7 cellular contexts compared by ENCODE assay signal in genomic region chr9:21812945-21813568, GRCh38. TPM values are rescaled to one million over a fixed set of nuclear protein-coding genes. Genes with fewer than 3 reads are reported as not detected.
A peak's percentile ranks its signal among the peaks of the same experiment; 100 is the strongest.
DNase-seq lines count a peak whose midpoint lies in the region; ATAC-seq and TF ChIP-seq lines count a peak whose summit lies in the region.

No MANE protein-coding gene starts in this region.

- no peaks in the 10 kb centered on the region for H3K9me3 Mint-ChIP-seq in WTC11
- no peaks in the 10 kb centered on the region for H3K9me3 Mint-ChIP-seq in central memory CD8-positive, alpha-beta T cell

- H3K4me3 ChIP-seq in HFF-Myc (replicated peaks; ENCODE audit: low read depth, low read length): no peak overlapping the region

- POLR2A ChIA-PET in WTC11 (lab: Charles Lee): no interaction called here

- H3K4me3 Mint-ChIP-seq in WTC11: no peak overlapping the region
- no peak overlapping the region for H3K4me3 Mint-ChIP-seq in central memory CD8-positive, alpha-beta T cell

- ATAC-seq in WTC11 (peak; percentile 75), left lobe of liver (peak; percentile 96)
- peak; percentile 66 for ATAC-seq in central memory CD8-positive, alpha-beta T cell (replicated peaks; ENCODE audit: extremely low read depth, poor library complexity, severe bottlenecking)

- TF ChIP-seq CTCF in GM12874 (IDR thresholded peaks at IDR 0.05; ENCODE audit: insufficient read depth, low read depth, low read length) (peak; percentile 86), HFF-Myc (IDR thresholded peaks at IDR 0.05; ENCODE audit: low read depth, low read length, missing control alignments) (peak; percentile 84), WTC11 (IDR thresholded peaks at IDR 0.05) (peak; percentile 91)

- CTCF ChIA-PET in WTC11 (lab: Charles Lee): interaction anchor here (0.7 to 3.0 kb wide), 16 partner anchors 7 to 431 kb away, joined by 3 to 11 read pairs (median 4); partner anchors contain the start of genes CDKN2B and MTAP

- no peaks in the 10 kb centered on the region for H3K27me3 Mint-ChIP-seq in WTC11 (ENCODE audit: low read depth)
- H3K27me3 Mint-ChIP-seq in central memory CD8-positive, alpha-beta T cell: no peaks in the 10 kb centered on the region

- H3K4me1 Mint-ChIP-seq in WTC11: peaks cover 3% of the 10 kb centered on the region
- H3K4me1 Mint-ChIP-seq in central memory CD8-positive, alpha-beta T cell: no peaks in the 10 kb centered on the region

- no peak overlapping the region for H3K27ac Mint-ChIP-seq in WTC11
- H3K27ac Mint-ChIP-seq in central memory CD8-positive, alpha-beta T cell (ENCODE audit: low read depth): no peak overlapping the region

- DNase-seq in HFF-Myc (ENCODE audit: extremely low read depth, low read depth): peak; percentile 48
- DNase-seq in NCI-H146 treated with DMSO at 0.1 percent for 48 hours (lab: John Stamatoyannopoulos, UW; ENCODE audit: unreplicated experiment): peak; percentile 39
- DNase-seq in WTC11 (ENCODE audit: low spot score): peak; percentile 73
- peak; percentile 49 to 57 for DNase-seq in central memory CD8-positive, alpha-beta T cell (ENCODE audit: low spot score in 2 of 2)
- DNase-seq in left lobe of liver (ENCODE audit: low spot score): peak; percentile 71
- peak; percentile 49 to 63 for DNase-seq in stimulated activated CD4-positive, alpha-beta T cell treated with anti-CD3 and anti-CD28 coated beads, Interleukin-4, amount 100 ng/mL, for 48 hours (ENCODE audit: low read depth in 2 of 2)

- peaks cover 59% of the 10 kb centered on the region for H3K36me3 Mint-ChIP-seq in WTC11
- H3K36me3 Mint-ChIP-seq in central memory CD8-positive, alpha-beta T cell (ENCODE audit: insufficient read depth): peaks cover 21% of the 10 kb centered on the region

TF ChIP-seq in WTC11, 78 proteins besides CTCF, POLR2A, EP300 and RAD21 (continues in another document):
- TF ChIP-seq ELF4 (CRISPR knock-in tag; IDR thresholded peaks at IDR 0.05; ENCODE audit: low read depth) (no peak), GTF2I (CRISPR knock-in tag; conservative IDR thresholded peaks at IDR 0.05) (no peak), PRRX2 (CRISPR knock-in tag; IDR thresholded peaks at IDR 0.05) (peak; percentile 76; the same call in 1 of the 2 replicates), USF2 (CRISPR knock-in tag; IDR thresholded peaks at IDR 0.05) (no peak), HMGA2 (CRISPR knock-in tag; IDR thresholded peaks at IDR 0.05) (no peak), ZNF416 (CRISPR knock-in tag; IDR thresholded peaks at IDR 0.05) (peak; percentile 89; the same call in 1 of the 2 replicates), PREB (CRISPR knock-in tag; IDR thresholded peaks at IDR 0.05; ENCODE audit: borderline replicate concordance) (no peak), CBFB (CRISPR knock-in tag; IDR thresholded peaks at IDR 0.05; ENCODE audit: low read depth) (0 out of 2 replicates have a peak, but pooled peaks have one; percentile 45), ATF3 (CRISPR knock-in tag; conservative IDR thresholded peaks at IDR 0.05) (no peak), ATF1 (CRISPR knock-in tag; IDR thresholded peaks at IDR 0.05) (no peak), TP53 (CRISPR knock-in tag; IDR thresholded peaks at IDR 0.05) (no peak), SMAD4 (CRISPR knock-in tag; IDR thresholded peaks at IDR 0.05) (no peak), ZBTB21 (CRISPR knock-in tag; IDR thresholded peaks at IDR 0.05; ENCODE audit: borderline replicate concordance) (no peak), AR (CRISPR knock-in tag; IDR thresholded peaks at IDR 0.05) (peak; percentile 83; the same call in 1 of the 2 replicates), E2F5 (CRISPR knock-in tag; IDR thresholded peaks at IDR 0.05) (no peak), ESRRA (CRISPR knock-in tag; IDR thresholded peaks at IDR 0.05; ENCODE audit: borderline replicate concordance) (no peak), MXD4 (CRISPR knock-in tag; IDR thresholded peaks at IDR 0.05; ENCODE audit: borderline replicate concordance) (no peak)
- TF ChIP-seq, protein P1, sequence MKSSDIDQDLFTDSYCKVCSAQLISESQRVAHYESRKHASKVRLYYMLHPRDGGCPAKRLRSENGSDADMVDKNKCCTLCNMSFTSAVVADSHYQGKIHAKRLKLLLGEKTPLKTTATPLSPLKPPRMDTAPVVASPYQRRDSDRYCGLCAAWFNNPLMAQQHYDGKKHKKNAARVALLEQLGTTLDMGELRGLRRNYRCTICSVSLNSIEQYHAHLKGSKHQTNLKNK (CRISPR knock-in tag; IDR thresholded peaks at IDR 0.05): no peak
- TF ChIP-seq, protein P2, sequence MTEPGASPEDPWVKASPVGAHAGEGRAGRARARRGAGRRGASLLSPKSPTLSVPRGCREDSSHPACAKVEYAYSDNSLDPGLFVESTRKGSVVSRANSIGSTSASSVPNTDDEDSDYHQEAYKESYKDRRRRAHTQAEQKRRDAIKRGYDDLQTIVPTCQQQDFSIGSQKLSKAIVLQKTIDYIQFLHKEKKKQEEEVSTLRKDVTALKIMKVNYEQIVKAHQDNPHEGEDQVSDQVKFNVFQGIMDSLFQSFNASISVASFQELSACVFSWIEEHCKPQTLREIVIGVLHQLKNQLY (CRISPR knock-in tag; IDR thresholded peaks at IDR 0.05): no peak
- TF ChIP-seq, protein P3, sequence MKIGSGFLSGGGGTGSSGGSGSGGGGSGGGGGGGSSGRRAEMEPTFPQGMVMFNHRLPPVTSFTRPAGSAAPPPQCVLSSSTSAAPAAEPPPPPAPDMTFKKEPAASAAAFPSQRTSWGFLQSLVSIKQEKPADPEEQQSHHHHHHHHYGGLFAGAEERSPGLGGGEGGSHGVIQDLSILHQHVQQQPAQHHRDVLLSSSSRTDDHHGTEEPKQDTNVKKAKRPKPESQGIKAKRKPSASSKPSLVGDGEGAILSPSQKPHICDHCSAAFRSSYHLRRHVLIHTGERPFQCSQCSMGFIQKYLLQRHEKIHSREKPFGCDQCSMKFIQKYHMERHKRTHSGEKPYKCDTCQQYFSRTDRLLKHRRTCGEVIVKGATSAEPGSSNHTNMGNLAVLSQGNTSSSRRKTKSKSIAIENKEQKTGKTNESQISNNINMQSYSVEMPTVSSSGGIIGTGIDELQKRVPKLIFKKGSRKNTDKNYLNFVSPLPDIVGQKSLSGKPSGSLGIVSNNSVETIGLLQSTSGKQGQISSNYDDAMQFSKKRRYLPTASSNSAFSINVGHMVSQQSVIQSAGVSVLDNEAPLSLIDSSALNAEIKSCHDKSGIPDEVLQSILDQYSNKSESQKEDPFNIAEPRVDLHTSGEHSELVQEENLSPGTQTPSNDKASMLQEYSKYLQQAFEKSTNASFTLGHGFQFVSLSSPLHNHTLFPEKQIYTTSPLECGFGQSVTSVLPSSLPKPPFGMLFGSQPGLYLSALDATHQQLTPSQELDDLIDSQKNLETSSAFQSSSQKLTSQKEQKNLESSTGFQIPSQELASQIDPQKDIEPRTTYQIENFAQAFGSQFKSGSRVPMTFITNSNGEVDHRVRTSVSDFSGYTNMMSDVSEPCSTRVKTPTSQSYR (CRISPR knock-in tag; IDR thresholded peaks at IDR 0.05): no peak

RNA-seq across cellular contexts. Expression of gene MTAP, which starts 10.6 kb away (rescaled TPM):
- total RNA-seq in WTC11 (2021): 71.8 to 84.3 TPM (median 73.9 TPM) in 3 replicates
- 15.1 TPM for total RNA-seq in left lobe of liver
